8 cellular contexts compared by ENCODE assay signal in the genomic region with DNA sequence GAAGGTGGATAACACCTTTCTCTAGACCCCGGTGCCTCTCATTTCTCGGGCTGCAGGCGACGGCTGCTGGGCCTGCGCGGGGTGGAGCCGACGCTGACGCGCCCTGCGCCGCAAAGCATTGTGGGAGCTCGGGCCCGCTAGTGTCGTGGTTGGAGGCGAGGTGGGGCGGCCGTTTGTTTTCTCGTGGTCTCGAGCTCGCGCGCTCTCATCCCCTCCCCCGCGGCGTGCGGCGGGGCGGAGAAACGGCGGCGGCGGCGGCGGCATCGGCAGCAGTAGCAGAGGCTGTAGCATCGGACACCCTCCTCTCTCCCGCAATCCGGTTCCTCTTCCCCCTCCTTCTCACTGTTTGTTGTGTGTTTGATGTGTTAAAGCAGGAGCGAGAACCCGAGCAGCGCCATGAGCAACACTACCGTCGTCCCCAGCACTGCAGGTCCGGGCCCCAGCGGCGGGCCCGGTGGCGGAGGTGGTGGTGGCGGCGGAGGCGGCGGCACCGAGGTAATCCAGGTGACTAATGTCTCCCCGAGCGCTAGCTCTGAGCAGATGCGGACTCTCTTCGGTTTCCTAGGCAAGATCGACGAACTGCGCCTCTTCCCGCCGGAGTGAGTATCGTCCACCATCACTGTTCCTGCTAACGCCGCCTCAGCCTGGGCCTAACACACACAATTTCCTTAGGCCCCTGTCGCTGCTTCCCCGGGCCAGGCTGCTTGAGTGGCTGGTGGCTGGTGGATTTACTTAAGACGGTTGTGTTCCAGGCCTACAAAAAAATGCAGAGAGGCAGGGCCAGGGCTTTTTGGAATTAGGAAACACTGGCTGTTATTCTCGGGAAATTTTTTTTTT. TPM values are rescaled to one million over a fixed set of nuclear protein-coding genes. Genes with fewer than 3 reads are reported as not detected.
DNase-seq lines count a peak whose midpoint lies in the region; ATAC-seq and TF ChIP-seq lines count a peak whose summit lies in the region.

A gene with protein sequence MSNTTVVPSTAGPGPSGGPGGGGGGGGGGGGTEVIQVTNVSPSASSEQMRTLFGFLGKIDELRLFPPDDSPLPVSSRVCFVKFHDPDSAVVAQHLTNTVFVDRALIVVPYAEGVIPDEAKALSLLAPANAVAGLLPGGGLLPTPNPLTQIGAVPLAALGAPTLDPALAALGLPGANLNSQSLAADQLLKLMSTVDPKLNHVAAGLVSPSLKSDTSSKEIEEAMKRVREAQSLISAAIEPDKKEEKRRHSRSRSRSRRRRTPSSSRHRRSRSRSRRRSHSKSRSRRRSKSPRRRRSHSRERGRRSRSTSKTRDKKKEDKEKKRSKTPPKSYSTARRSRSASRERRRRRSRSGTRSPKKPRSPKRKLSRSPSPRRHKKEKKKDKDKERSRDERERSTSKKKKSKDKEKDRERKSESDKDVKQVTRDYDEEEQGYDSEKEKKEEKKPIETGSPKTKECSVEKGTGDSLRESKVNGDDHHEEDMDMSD (plus strand): TSS at position 140 of the 837 bp plus-strand sequence. CDS start 257 bp downstream, at position 397.

- DNase-seq in AML-193 (lab: John Stamatoyannopoulos, UW), result peak; percentile 78 to 86
- DNase-seq in NCI-H460 (ENCODE audit: extremely low read depth, low read depth), result peak; percentile 86
- DNase-seq in activated CD4-positive, alpha-beta T cell treated with anti-CD3 and anti-CD28 coated beads for 24 hours (ENCODE audit: low read depth in 2 of 2), result peak; percentile 97
- DNase-seq in choroid plexus epithelial cell (ENCODE audit: low read depth), result peak; percentile 96
- peak; percentile 84 for DNase-seq in kidney glomerular epithelial cell (lab: John Stamatoyannopoulos, UW)
- DNase-seq in stimulated activated CD4-positive, alpha-beta T cell treated with anti-CD3 and anti-CD28 coated beads, Interleukin-1b, Interleukin-23, amount 100 ng/mL, for 1 hour (ENCODE audit: low read depth in 2 of 2), result peak; percentile 89 to 96

- TF ChIP-seq CTCF in choroid plexus epithelial cell (conservative IDR thresholded peaks at IDR 0.05; ENCODE audit: low read depth, low read length), result no peak

- peak within 1 kb of the TSS; percentile 80 for H3K4me3 ChIP-seq in choroid plexus epithelial cell (ENCODE audit: low read depth, low read length)

- ATAC-seq in GM19043 (IDR thresholded peaks at IDR 0.05; ENCODE audit: low read depth, unreplicated experiment), result peak; percentile 92
- peak; percentile 76 for ATAC-seq in HG03378 (IDR thresholded peaks at IDR 0.05; ENCODE audit: unreplicated experiment)

RNA-seq across cellular contexts. Expression of the gene that starts here (rescaled TPM):
- total RNA-seq in NCI-H460 (2014; rRNA removed; shearing (Covaris generic)), result 87.9 and 89.2 TPM in 2 replicates
- 193 and 265 TPM in 2 replicates for polyA plus RNA-seq in NCI-H460 (2014; cell fraction: nucleus; rRNA removed)

Comparison
In these comparisons a context has a peak if more than half of its experiments do, and no peak if none do; other contexts are left out.
1. Peak in every context shown above with its lines: DNase-seq, ATAC-seq and H3K4me3 ChIP-seq.